31 cellular contexts compared by ENCODE assay signal in genomic region chr14:62734831-62735230, GRCh38.
"Had no signal": no experiment of that assay in that cellular context is flagged by ENCODE, and none has a peak within 500 bp of the region (broad histone marks: within the 10 kb centered on the region; RNA-seq: fewer than 3 reads in every experiment).

No MANE protein-coding gene starts in this region.

- ATAC-seq: activated CD8-positive, alpha-beta T cell treated with anti-CD3 and anti-CD28 coated beads for 36 hours; activated T-cell treated with anti-CD3 and anti-CD28 coated beads, Interleukin-2, amount 50 U/mL, for 72 hours; activated T-helper 17 cell treated with anti-CD3 and anti-CD28 coated beads, Interleukin-2, amount 50 U/mL, for 72 hours; Panc1; Right ventricle myocardium inferior had no signal

- H3K27ac Mint-ChIP-seq: activated CD4-positive, alpha-beta T cell treated with anti-CD3 and anti-CD28 coated beads, Interleukin-2, amount 10 ng/mL, durations not matched to agents 24 days and 14 days; activated CD8-positive, alpha-beta T cell treated with anti-CD3 and anti-CD28 coated beads for 36 hours; activated naive CD8-positive, alpha-beta T cell treated with anti-CD3 and anti-CD28 coated beads, Interleukin-2, amount 10 ng/mL, durations not matched to agents 7 days and 5 days; activated T-cell treated with anti-CD3 and anti-CD28 coated beads, Interleukin-2, amount 50 U/mL, for 72 hours; activated T-helper 17 cell treated with anti-CD3 and anti-CD28 coated beads, Interleukin-2, amount 50 U/mL, for 72 hours had no signal

- H3K36me3 ChIP-seq: ascending aorta, WERI-Rb-1 had no signal

- H3K4me1 ChIP-seq: ascending aorta had no signal

- H3K36me3 Mint-ChIP-seq: activated naive CD8-positive, alpha-beta T cell treated with anti-CD3 and anti-CD28 coated beads, Interleukin-2, amount 10 ng/mL, durations not matched to agents 7 days and 5 days had no signal

- H3K27me3 ChIP-seq: ascending aorta had no signal

- H3K4me3 Mint-ChIP-seq: activated CD4-positive, alpha-beta T cell treated with anti-CD3 and anti-CD28 coated beads, Interleukin-2, amount 10 ng/mL, durations not matched to agents 24 days and 14 days; activated CD8-positive, alpha-beta T cell treated with anti-CD3 and anti-CD28 coated beads for 36 hours; activated naive CD8-positive, alpha-beta T cell treated with anti-CD3 and anti-CD28 coated beads, Interleukin-2, amount 10 ng/mL, durations not matched to agents 7 days and 5 days; activated T-cell treated with anti-CD3 and anti-CD28 coated beads, Interleukin-2, amount 50 U/mL, for 72 hours; activated T-helper 17 cell treated with anti-CD3 and anti-CD28 coated beads, Interleukin-2, amount 50 U/mL, for 72 hours had no signal

- H3K4me1 Mint-ChIP-seq: activated CD4-positive, alpha-beta T cell treated with anti-CD3 and anti-CD28 coated beads, Interleukin-2, amount 10 ng/mL, durations not matched to agents 24 days and 14 days; activated naive CD8-positive, alpha-beta T cell treated with anti-CD3 and anti-CD28 coated beads, Interleukin-2, amount 10 ng/mL, durations not matched to agents 7 days and 5 days; activated T-helper 17 cell treated with anti-CD3 and anti-CD28 coated beads, Interleukin-2, amount 50 U/mL, for 72 hours had no signal

- H3K4me3 ChIP-seq: ascending aorta had no signal

- DNase-seq: activated CD4-positive, alpha-beta T cell treated with anti-CD3 and anti-CD28 coated beads for 1 hour; activated CD4-positive, alpha-beta T cell treated with anti-CD3 and anti-CD28 coated beads, Interleukin-2, amount 10 ng/mL, durations not matched to agents 24 days and 14 days; activated CD4-positive, alpha-beta T cell treated with anti-CD3 and anti-CD28 coated beads, Interleukin-2, amount 50 U/mL, for 4 hours; activated CD4-positive, CD25-positive, alpha-beta regulatory T cell; activated CD8-positive, alpha-beta T cell treated with anti-CD3 and anti-CD28 coated beads for 36 hours; activated effector memory CD4-positive, alpha-beta T cell treated with anti-CD3 and anti-CD28 coated beads, Interleukin-2, amount 50 U/mL, for 16 hours; activated naive CD4-positive, alpha-beta T cell; activated naive CD4-positive, alpha-beta T cell treated with anti-CD3 and anti-CD28 coated beads, Interleukin-2, amount 50 U/mL, for 16 hours; activated naive CD8-positive, alpha-beta T cell treated with anti-CD3 and anti-CD28 coated beads, Interleukin-2, amount 10 ng/mL, durations not matched to agents 7 days and 5 days; activated T-cell treated with anti-CD3 and anti-CD28 coated beads, Interleukin-2, amount 50 U/mL, for 1 hour; activated T-cell treated with anti-CD3 and anti-CD28 coated beads, Interleukin-2, amount 50 U/mL, for 72 hours; amygdala; caudate nucleus; cerebellar nuclear complex; Kasumi-1; KG1; MM.1S; MV-4-11; NCI-H1092; NCI-H1436 treated with DMSO at 0.1 percent for 48 hours; NCI-H1694 treated with DMSO at 0.1 percent for 48 hours; NCI-H2029; NCI-H345; NCI-H524 treated with DMSO at 0.1 percent for 48 hours; SIG-M5; T1000; WERI-Rb-1 had no signal

- H3K9me3 Mint-ChIP-seq: activated CD4-positive, alpha-beta T cell treated with anti-CD3 and anti-CD28 coated beads, Interleukin-2, amount 10 ng/mL, durations not matched to agents 24 days and 14 days; activated CD8-positive, alpha-beta T cell treated with anti-CD3 and anti-CD28 coated beads for 36 hours; activated naive CD8-positive, alpha-beta T cell treated with anti-CD3 and anti-CD28 coated beads, Interleukin-2, amount 10 ng/mL, durations not matched to agents 7 days and 5 days had no signal

- H3K27me3 Mint-ChIP-seq: activated CD4-positive, alpha-beta T cell treated with anti-CD3 and anti-CD28 coated beads, Interleukin-2, amount 10 ng/mL, durations not matched to agents 24 days and 14 days; activated CD8-positive, alpha-beta T cell treated with anti-CD3 and anti-CD28 coated beads for 36 hours; activated naive CD8-positive, alpha-beta T cell treated with anti-CD3 and anti-CD28 coated beads, Interleukin-2, amount 10 ng/mL, durations not matched to agents 7 days and 5 days had no signal

- H3K9me3 ChIP-seq: ascending aorta had no signal

- H3K27ac ChIP-seq: ascending aorta, WERI-Rb-1 had no signal
